Comparison of ENCODE assay signal across 32 cellular contexts in the genomic region with DNA sequence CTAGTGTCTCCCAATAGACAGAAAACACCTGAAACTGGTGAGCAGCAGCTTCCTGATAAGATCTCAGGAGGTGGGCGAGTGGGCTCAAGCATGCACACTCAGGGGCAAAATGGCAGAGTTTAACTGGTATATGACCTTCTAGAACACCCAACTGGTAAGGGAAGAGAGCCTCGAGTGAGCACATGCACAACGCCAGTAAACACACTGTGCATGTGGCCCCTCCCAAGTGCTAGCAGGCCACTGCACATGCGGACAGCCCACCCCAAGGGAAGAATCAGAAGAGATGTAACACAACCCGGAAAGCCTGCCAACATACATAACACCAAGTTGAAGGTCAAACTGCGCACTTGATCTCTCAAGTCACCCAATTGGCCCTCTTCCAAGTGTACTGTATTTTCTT.
"Had no signal": no experiment of that assay in that cellular context is flagged by ENCODE, and none has a peak within 500 bp of the region (broad histone marks: within the 10 kb centered on the region; RNA-seq: fewer than 3 reads in every experiment).

No MANE protein-coding gene starts in this region.

- H3K4me1 ChIP-seq: parathyroid adenoma, psoas muscle had no signal

- H3K4me1 Mint-ChIP-seq: natural killer cell; nephron; neural progenitor cell; stimulated activated memory B cell treated with anti-CD40 and anti-IgM and Interleukin-4, amounts not matched to agents 10 μg/mL and 1 μg/mL and 100 μg/mL, for 72 hours had no signal

- H3K9ac ChIP-seq: neural progenitor cell, parathyroid adenoma had no signal

- H3K79me2 ChIP-seq: parathyroid adenoma had no signal

- H3K9me3 ChIP-seq: ovary, psoas muscle, spleen, suprapubic skin, thoracic aorta, thyroid gland, tibial nerve, upper lobe of left lung, vagina had no signal

- H3K9me3 Mint-ChIP-seq: natural killer cell; nephron; neural progenitor cell; stimulated activated memory B cell treated with anti-CD40 and anti-IgM and Interleukin-4, amounts not matched to agents 10 μg/mL and 1 μg/mL and 100 μg/mL, for 72 hours had no signal

- H3K4me3 Mint-ChIP-seq: natural killer cell; nephron; neural progenitor cell; stimulated activated memory B cell treated with anti-CD40 and anti-IgM and Interleukin-4, amounts not matched to agents 10 μg/mL and 1 μg/mL and 100 μg/mL, for 72 hours; stimulated activated naive CD8-positive, alpha-beta T cell treated with anti-CD3 and anti-CD28 coated beads, Interleukin-15, amount 100 ng/mL, for 72 hours had no signal

- H3K36me3 Mint-ChIP-seq: natural killer cell; neural progenitor cell; stimulated activated memory B cell treated with anti-CD40 and anti-IgM and Interleukin-4, amounts not matched to agents 10 μg/mL and 1 μg/mL and 100 μg/mL, for 72 hours had no signal

- H3K27ac ChIP-seq: neural progenitor cell, ovary, parathyroid adenoma, psoas muscle, skin epidermis, spleen, suprapubic skin, thoracic aorta, thyroid gland, tibial nerve, upper lobe of left lung, vagina had no signal

- H2AFZ ChIP-seq: neural progenitor cell, parathyroid adenoma had no signal

- H3K27me3 Mint-ChIP-seq: progenitor cell of endocrine pancreas; stimulated activated memory B cell treated with anti-CD40 and anti-IgM and Interleukin-4, amounts not matched to agents 10 μg/mL and 1 μg/mL and 100 μg/mL, for 72 hours; stimulated activated naive CD8-positive, alpha-beta T cell treated with anti-CD3 and anti-CD28 coated beads, Interleukin-15, amount 100 ng/mL, for 72 hours had no signal

- H3K27me3 ChIP-seq: neural progenitor cell, ovary, spleen, suprapubic skin, thyroid gland, tibial nerve, upper lobe of left lung, vagina had no signal

- FAIRE-seq: urothelium cell line had no signal

- DNase-seq: natural killer cell; occipital lobe; ovary; posterior cingulate gyrus; psoas muscle; right cardiac atrium; spleen; stimulated activated CD4-positive, alpha-beta T cell treated with anti-CD3 and anti-CD28 coated beads, Interleukin-12 subunit alpha, Interleukin-12 subunit beta, amount 100 ng/mL, for 4 hours; stimulated activated CD4-positive, alpha-beta T cell treated with anti-CD3 and anti-CD28 coated beads, Interleukin-1b, Interleukin-23, amount 100 ng/mL, for 48 hours; stimulated activated CD4-positive, alpha-beta T cell treated with anti-CD3 and anti-CD28 coated beads, Interleukin-4, amount 100 ng/mL, for 1 hour; stimulated activated CD4-positive, alpha-beta T cell treated with anti-CD3 and anti-CD28 coated beads, Interleukin-4, amount 100 ng/mL, for 4 hours; stimulated activated CD8-positive, alpha-beta memory T cell treated with anti-CD3 and anti-CD28 coated beads, Interleukin-4, amount 100 ng/mL, for 48 hours; stimulated activated naive CD4-positive, alpha-beta T cell; stimulated activated naive CD8-positive, alpha-beta T cell treated with anti-CD3 and anti-CD28 coated beads, Interleukin-15, amount 100 ng/mL, for 72 hours; stimulated activated naive CD8-positive, alpha-beta T cell treated with anti-CD3 and anti-CD28 coated beads, Interleukin-15, Interleukin-2, amounts not matched to agents 100 U/mL and 50 U/mL, for 24 hours; substantia nigra; thyroid gland; trophoblast cell; upper lobe of left lung had no signal

- H3K27ac Mint-ChIP-seq: natural killer cell; nephron; neural progenitor cell; progenitor cell of endocrine pancreas; stimulated activated memory B cell treated with anti-CD40 and anti-IgM and Interleukin-4, amounts not matched to agents 10 μg/mL and 1 μg/mL and 100 μg/mL, for 72 hours; stimulated activated naive CD8-positive, alpha-beta T cell treated with anti-CD3 and anti-CD28 coated beads, Interleukin-15, amount 100 ng/mL, for 72 hours had no signal

- ATAC-seq: natural killer cell; psoas muscle; right cardiac atrium; sciatic nerve; stimulated activated memory B cell treated with anti-CD40 and anti-IgM and Interleukin-4, amounts not matched to agents 10 μg/mL and 1 μg/mL and 100 μg/mL, for 72 hours; stimulated activated naive CD8-positive, alpha-beta T cell treated with anti-CD3 and anti-CD28 coated beads, Interleukin-15, amount 100 ng/mL, for 72 hours; stimulated activated naive CD8-positive, alpha-beta T cell treated with anti-CD3 and anti-CD28 coated beads, Interleukin-15, Interleukin-2, amounts not matched to agents 100 U/mL and 50 U/mL, for 24 hours had no signal

- H3K36me3 ChIP-seq: neural progenitor cell, ovary, spleen, suprapubic skin, thoracic aorta, thyroid gland, tibial nerve, upper lobe of left lung, vagina had no signal

- H3K4me3 ChIP-seq: neural progenitor cell, ovary, psoas muscle, skin epidermis, smooth muscle cell, spleen, suprapubic skin, thoracic aorta, thyroid gland, tibial nerve, upper lobe of left lung, vagina had no signal

- H3K4me2 ChIP-seq: neural progenitor cell, smooth muscle cell had no signal
